22 cellular contexts compared by ENCODE assay signal in genomic region chr12:95705143-95705542, GRCh38.
"Had no signal": no experiment of that assay in that cellular context is flagged by ENCODE, and none has a peak within 500 bp of the region (broad histone marks: within the 10 kb centered on the region; RNA-seq: fewer than 3 reads in every experiment).

No MANE protein-coding gene starts in this region.

- H3K4me3 ChIP-seq: esophagus muscularis mucosa, gastrocnemius medialis, left lung, psoas muscle, sigmoid colon, skin epidermis, stomach, thyroid gland, upper lobe of left lung, uterus had no signal

- H3K9me3 ChIP-seq: esophagus muscularis mucosa, gastrocnemius medialis, left lung, psoas muscle, sigmoid colon, stomach, thyroid gland, upper lobe of left lung, uterus had no signal

- H3K4me3 Mint-ChIP-seq: dendritic cell treated with granulocyte-macrophage colony-stimulating factor and Interleukin-4, amounts not matched to agents 40 ng/mL and 50 ng/mL, for 4 days; effector memory CD8-positive, alpha-beta T cell; immature natural killer cell; naive B cell; nephron progenitor cell had no signal

- H3K9me3 Mint-ChIP-seq: dendritic cell treated with granulocyte-macrophage colony-stimulating factor and Interleukin-4, amounts not matched to agents 40 ng/mL and 50 ng/mL, for 4 days; effector memory CD8-positive, alpha-beta T cell; immature natural killer cell; naive B cell; nephron progenitor cell had no signal

- H3K27me3 ChIP-seq: esophagus muscularis mucosa, gastrocnemius medialis, left lung, sigmoid colon, stomach, thyroid gland, upper lobe of left lung, uterus had no signal

- H3K4me1 ChIP-seq: gastrocnemius medialis, psoas muscle, sigmoid colon, thyroid gland, uterus had no signal

- H3K36me3 ChIP-seq: gastrocnemius medialis, thyroid gland, uterus had no signal

- H3K27ac Mint-ChIP-seq: dendritic cell treated with granulocyte-macrophage colony-stimulating factor and Interleukin-4, amounts not matched to agents 40 ng/mL and 50 ng/mL, for 4 days; effector memory CD8-positive, alpha-beta T cell; immature natural killer cell; naive B cell; nephron progenitor cell had no signal

- FAIRE-seq: colon, keratinocyte had no signal

- DNase-seq: effector memory CD8-positive, alpha-beta T cell; gastrocnemius medialis; immature natural killer cell; left lung; mesendoderm; naive B cell; nephron progenitor cell; psoas muscle; retina; sigmoid colon; stimulated activated CD4-positive, alpha-beta T cell treated with anti-CD3 and anti-CD28 coated beads, Interleukin-12 subunit alpha, Interleukin-12 subunit beta, amount 100 ng/mL, for 4 hours; stomach; substantia nigra; thyroid gland; upper lobe of left lung; uterus had no signal

- H3K27ac ChIP-seq: epithelial cell of prostate, esophagus muscularis mucosa, gastrocnemius medialis, left lung, psoas muscle, sigmoid colon, skin epidermis, thyroid gland, upper lobe of left lung, uterus had no signal

- H3K4me1 Mint-ChIP-seq: immature natural killer cell, nephron progenitor cell had no signal

- ATAC-seq: effector memory CD8-positive, alpha-beta T cell; gastrocnemius medialis; left lung; psoas muscle had no signal

- H3K36me3 Mint-ChIP-seq: immature natural killer cell had no signal
